Comparison of ENCODE assay signal across 1 cellular context in the genomic region with DNA sequence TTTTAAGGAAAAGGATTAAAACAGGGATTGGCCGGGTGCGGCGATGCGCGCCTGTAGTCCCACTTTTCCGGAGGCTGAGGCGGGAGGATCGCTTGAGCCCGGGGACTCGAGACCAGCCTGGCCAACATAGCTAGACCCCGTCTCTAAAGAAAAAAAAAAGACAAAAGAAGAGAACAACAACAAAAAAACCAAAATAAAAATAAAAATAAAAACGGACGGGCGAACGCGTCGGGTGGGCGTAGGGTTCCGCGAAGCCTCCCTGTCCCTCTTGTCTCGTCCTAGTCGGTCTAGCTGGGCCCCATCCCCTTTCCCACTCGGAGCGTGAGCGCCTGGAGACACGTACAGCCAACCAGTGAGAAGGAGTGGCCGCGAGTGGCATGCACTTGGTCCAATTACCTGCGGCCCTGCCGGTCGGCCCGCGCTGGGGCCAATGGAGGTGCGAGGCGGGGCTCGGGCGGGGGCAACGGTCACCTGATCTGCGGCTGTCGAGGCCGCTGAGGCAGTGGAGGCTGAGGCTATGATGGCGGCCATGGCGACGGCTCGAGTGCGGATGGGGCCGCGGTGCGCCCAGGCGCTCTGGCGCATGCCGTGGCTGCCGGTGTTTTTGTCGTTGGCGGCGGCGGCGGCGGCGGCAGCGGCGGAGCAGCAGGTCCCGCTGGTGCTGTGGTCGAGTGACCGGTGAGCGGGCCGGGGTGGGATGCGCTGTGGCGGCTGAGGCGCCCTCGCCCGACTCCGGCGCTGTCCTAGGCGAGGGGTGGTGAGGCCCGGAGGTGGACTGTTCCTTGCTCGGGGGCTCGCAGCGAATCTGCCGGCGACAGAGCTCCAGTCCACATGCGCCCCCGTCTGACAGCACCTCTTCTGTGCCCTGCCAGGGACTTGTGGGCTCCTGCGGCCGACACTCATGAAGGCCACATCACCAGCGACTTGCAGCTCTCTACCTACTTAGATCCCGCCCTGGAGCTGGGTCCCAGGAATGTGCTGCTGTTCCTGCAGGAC.
TF ChIP-seq lines count a peak whose summit lies in the region.

A gene with protein sequence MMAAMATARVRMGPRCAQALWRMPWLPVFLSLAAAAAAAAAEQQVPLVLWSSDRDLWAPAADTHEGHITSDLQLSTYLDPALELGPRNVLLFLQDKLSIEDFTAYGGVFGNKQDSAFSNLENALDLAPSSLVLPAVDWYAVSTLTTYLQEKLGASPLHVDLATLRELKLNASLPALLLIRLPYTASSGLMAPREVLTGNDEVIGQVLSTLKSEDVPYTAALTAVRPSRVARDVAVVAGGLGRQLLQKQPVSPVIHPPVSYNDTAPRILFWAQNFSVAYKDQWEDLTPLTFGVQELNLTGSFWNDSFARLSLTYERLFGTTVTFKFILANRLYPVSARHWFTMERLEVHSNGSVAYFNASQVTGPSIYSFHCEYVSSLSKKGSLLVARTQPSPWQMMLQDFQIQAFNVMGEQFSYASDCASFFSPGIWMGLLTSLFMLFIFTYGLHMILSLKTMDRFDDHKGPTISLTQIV (plus strand): TSS at position 502 of the 996 bp plus-strand sequence. CDS start 16 bp downstream, at position 518.

TF ChIP-seq in IMR-90, 13 proteins besides CTCF, POLR2A, EP300 and RAD21:
- TF ChIP-seq MAZ (IDR thresholded peaks at IDR 0.05; ENCODE audit: borderline replicate concordance, low read depth, low read length): peak; percentile 74; the same call in 1 of the 2 replicates
- TF ChIP-seq RCOR1 (IDR thresholded peaks at IDR 0.05; ENCODE audit: insufficient replicate concordance, low read length): no peak
- TF ChIP-seq, protein P1, sequence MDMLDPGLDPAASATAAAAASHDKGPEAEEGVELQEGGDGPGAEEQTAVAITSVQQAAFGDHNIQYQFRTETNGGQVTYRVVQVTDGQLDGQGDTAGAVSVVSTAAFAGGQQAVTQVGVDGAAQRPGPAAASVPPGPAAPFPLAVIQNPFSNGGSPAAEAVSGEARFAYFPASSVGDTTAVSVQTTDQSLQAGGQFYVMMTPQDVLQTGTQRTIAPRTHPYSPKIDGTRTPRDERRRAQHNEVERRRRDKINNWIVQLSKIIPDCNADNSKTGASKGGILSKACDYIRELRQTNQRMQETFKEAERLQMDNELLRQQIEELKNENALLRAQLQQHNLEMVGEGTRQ (IDR thresholded peaks at IDR 0.05; ENCODE audit: low read depth, low read length): peak; percentile 83
- TF ChIP-seq BHLHE40 (IDR thresholded peaks at IDR 0.05; ENCODE audit: low read depth, low read length): peak; percentile 37; the same call in 1 of the 2 replicates
